Comparison of ENCODE assay signal across 8 cellular contexts in the genomic region with DNA sequence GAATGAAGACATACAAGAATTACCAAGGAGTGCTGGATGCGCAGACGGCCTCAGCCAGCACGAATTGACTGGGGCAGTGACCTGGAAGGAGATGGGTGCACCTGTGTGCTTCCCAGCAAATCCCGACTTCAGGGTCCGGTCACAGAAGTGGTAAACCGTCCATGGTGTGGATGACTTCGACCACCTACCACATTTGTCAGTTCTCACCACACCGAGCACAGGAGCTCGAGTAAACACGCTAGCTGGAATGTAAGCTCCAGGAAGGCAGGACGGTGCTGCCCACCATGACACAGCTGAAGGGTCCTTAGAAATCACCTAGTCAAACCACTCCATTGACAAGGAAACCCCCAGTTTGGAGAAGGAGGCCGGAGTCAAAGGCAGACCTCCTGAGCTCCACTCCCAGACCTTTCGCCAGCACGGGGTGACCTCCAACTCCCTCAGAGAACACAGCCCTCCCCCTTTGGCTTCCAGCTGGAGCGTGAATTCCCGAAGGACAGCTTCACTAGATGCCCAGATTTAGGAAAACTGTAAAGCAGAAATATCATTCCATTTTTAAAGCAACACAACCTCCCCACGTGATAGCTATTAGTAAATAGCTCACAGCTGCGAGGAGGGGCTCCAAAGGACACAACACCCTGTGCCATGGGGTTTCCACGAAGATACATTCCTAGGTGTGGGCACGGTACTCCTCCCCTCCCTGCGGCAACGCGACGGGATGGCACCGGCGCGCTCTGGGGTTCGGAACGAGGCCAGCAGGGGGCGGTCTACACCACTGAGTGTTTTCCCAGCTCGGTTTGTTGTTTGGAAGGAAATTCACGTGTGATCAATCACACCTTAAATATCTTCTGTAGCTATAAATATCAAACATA.
A peak's percentile ranks its signal among the peaks of the same experiment; 100 is the strongest.
DNase-seq lines count a peak whose midpoint lies in the region; ATAC-seq and TF ChIP-seq lines count a peak whose summit lies in the region.

No MANE protein-coding gene starts in this region.

- ATAC-seq in stimulated activated naive CD8-positive, alpha-beta T cell treated with anti-CD3 and anti-CD28 coated beads, Interleukin-15, Interleukin-2, amounts not matched to agents 100 U/mL and 50 U/mL, for 24 hours, result no peak
- ATAC-seq in GM21825 (IDR thresholded peaks at IDR 0.05; ENCODE audit: unreplicated experiment) (no peak), GM21515 (IDR thresholded peaks at IDR 0.05; ENCODE audit: unreplicated experiment) (no peak)

- TF ChIP-seq CTCF in LNCaP clone FGC (IDR thresholded peaks at IDR 0.05; ENCODE audit: control insufficient read depth, extremely low read depth, insufficient read depth), result peak; percentile 93
- peak; percentile 91 for TF ChIP-seq CTCF in epithelial cell of esophagus (IDR thresholded peaks at IDR 0.05; ENCODE audit: insufficient read depth, low read depth, low read length, missing control alignments)

- no peak overlapping the region for H3K4me3 ChIP-seq in LNCaP clone FGC (ENCODE audit: low read depth, low read length)
- H3K4me3 ChIP-seq in epithelial cell of esophagus (ENCODE audit: low read length), result no peak overlapping the region

- DNase-seq in GM04504 (ENCODE audit: low read depth) (peak; percentile 1), LNCaP clone FGC (ENCODE audit: low read depth) (peak; percentile 6), epithelial cell of esophagus (ENCODE audit: low read depth) (peak; percentile 69), middle frontal gyrus (ENCODE audit: extremely low spot score, low spot score) (peak; percentile 14)
- peak; percentile 34 for DNase-seq in activated CD4-positive, alpha-beta T cell treated with anti-CD3 and anti-CD28 coated beads, Interleukin-2, amount 50 U/mL, for 1 hour
- DNase-seq in stimulated activated naive CD8-positive, alpha-beta T cell treated with anti-CD3 and anti-CD28 coated beads, Interleukin-15, Interleukin-2, amounts not matched to agents 100 U/mL and 50 U/mL, for 24 hours, result peak; percentile 70

Comparison
In these comparisons a context has a peak if more than half of its experiments do, and no peak if none do; other contexts are left out.
1. DNase-seq: peak in every context shown above with its lines; median percentile 70 in stimulated activated naive CD8-positive, alpha-beta T cell treated with anti-CD3 and anti-CD28 coated beads, Interleukin-15, Interleukin-2, amounts not matched to agents 100 U/mL and 50 U/mL, for 24 hours; 69 in epithelial cell of esophagus; 34 in activated CD4-positive, alpha-beta T cell treated with anti-CD3 and anti-CD28 coated beads, Interleukin-2, amount 50 U/mL, for 1 hour; 14 in middle frontal gyrus; 6 in LNCaP clone FGC; 1 in GM04504.